In the genomic region with DNA sequence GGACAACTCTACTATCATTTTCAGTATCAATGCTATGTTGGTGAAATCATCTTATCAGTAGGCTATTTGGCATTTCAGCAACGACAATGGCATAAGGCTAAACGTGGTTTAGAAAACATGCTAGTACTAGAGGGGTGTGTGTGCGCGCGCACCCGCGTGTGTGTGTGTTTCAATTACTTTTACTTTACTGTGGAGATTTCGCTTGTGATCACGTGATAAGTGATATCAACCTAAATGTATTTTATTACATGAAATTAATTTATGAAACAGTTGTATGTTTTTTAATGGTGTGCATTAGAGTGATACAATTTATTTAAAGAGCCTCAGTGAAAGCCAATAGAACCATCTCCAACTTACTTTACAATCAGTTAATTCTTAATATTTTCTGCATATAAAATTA, we compare ENCODE assay signal across 2 cellular contexts.
TF ChIP-seq lines count a peak whose summit lies in the region.

No MANE protein-coding gene starts in this region.

TF ChIP-seq in A549, 52 proteins besides CTCF, POLR2A, EP300 and RAD21 (continued from another document):
- TF ChIP-seq, protein P1, sequence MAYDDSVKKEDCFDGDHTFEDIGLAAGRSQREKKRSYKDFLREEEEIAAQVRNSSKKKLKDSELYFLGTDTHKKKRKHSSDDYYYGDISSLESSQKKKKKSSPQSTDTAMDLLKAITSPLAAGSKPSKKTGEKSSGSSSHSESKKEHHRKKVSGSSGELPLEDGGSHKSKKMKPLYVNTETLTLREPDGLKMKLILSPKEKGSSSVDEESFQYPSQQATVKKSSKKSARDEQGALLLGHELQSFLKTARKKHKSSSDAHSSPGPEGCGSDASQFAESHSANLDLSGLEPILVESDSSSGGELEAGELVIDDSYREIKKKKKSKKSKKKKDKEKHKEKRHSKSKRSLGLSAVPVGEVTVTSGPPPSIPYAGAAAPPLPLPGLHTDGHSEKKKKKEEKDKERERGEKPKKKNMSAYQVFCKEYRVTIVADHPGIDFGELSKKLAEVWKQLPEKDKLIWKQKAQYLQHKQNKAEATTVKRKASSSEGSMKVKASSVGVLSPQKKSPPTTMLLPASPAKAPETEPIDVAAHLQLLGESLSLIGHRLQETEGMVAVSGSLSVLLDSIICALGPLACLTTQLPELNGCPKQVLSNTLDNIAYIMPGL (CRISPR knock-in tag; IDR thresholded peaks at IDR 0.05; ENCODE audit: borderline replicate concordance), result no peak
- no peak for TF ChIP-seq SREBF2 (IDR thresholded peaks at IDR 0.05)
- TF ChIP-seq ESRRA (IDR thresholded peaks at IDR 0.05; ENCODE audit: borderline replicate concordance, low read length), result no peak
- no peak for TF ChIP-seq BHLHE40 (IDR thresholded peaks at IDR 0.05; ENCODE audit: low read depth, low read length)
- TF ChIP-seq, protein P2, sequence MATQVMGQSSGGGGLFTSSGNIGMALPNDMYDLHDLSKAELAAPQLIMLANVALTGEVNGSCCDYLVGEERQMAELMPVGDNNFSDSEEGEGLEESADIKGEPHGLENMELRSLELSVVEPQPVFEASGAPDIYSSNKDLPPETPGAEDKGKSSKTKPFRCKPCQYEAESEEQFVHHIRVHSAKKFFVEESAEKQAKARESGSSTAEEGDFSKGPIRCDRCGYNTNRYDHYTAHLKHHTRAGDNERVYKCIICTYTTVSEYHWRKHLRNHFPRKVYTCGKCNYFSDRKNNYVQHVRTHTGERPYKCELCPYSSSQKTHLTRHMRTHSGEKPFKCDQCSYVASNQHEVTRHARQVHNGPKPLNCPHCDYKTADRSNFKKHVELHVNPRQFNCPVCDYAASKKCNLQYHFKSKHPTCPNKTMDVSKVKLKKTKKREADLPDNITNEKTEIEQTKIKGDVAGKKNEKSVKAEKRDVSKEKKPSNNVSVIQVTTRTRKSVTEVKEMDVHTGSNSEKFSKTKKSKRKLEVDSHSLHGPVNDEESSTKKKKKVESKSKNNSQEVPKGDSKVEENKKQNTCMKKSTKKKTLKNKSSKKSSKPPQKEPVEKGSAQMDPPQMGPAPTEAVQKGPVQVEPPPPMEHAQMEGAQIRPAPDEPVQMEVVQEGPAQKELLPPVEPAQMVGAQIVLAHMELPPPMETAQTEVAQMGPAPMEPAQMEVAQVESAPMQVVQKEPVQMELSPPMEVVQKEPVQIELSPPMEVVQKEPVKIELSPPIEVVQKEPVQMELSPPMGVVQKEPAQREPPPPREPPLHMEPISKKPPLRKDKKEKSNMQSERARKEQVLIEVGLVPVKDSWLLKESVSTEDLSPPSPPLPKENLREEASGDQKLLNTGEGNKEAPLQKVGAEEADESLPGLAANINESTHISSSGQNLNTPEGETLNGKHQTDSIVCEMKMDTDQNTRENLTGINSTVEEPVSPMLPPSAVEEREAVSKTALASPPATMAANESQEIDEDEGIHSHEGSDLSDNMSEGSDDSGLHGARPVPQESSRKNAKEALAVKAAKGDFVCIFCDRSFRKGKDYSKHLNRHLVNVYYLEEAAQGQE (IDR thresholded peaks at IDR 0.05), result no peak

TF ChIP-seq in K562, 482 proteins besides CTCF, POLR2A, EP300 and RAD21 (continued from another document):
- TF ChIP-seq, protein P3, sequence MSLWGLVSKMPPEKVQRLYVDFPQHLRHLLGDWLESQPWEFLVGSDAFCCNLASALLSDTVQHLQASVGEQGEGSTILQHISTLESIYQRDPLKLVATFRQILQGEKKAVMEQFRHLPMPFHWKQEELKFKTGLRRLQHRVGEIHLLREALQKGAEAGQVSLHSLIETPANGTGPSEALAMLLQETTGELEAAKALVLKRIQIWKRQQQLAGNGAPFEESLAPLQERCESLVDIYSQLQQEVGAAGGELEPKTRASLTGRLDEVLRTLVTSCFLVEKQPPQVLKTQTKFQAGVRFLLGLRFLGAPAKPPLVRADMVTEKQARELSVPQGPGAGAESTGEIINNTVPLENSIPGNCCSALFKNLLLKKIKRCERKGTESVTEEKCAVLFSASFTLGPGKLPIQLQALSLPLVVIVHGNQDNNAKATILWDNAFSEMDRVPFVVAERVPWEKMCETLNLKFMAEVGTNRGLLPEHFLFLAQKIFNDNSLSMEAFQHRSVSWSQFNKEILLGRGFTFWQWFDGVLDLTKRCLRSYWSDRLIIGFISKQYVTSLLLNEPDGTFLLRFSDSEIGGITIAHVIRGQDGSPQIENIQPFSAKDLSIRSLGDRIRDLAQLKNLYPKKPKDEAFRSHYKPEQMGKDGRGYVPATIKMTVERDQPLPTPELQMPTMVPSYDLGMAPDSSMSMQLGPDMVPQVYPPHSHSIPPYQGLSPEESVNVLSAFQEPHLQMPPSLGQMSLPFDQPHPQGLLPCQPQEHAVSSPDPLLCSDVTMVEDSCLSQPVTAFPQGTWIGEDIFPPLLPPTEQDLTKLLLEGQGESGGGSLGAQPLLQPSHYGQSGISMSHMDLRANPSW (CRISPR knock-in tag; IDR thresholded peaks at IDR 0.05), result no peak
